8 cellular contexts compared by ENCODE assay signal in the genomic region with DNA sequence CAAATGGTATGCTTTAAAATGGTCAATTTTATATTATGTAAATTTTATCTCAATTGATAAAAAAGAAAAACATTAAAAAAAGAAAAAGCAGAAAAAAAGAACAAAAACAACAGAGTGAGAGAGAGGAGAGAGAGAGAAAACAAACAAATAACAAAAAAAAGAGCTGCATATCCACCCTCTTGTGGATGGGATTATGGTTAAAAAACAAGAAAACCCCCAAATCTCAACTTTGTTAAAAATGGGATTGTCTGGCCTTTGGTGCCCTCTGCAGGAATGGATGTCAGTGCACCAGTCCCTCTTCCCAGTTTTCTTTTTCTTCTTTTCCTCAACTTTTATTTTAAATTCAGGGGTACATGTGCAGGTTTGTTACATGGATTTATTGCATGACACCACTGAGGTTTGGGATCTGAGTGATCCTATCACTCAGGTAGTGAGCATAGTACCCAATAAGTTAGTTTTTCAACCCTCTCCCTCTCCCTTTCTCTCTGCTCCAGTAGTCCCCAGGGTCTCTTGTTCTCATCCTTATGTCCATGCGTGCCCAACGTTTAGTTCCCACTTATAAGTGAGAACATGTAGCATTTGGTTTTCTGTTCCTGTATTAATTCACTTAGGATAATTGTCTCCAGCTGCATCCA. TPM values are rescaled to one million over a fixed set of nuclear protein-coding genes. Genes with fewer than 3 reads are reported as not detected.
DNase-seq lines count a peak whose midpoint lies in the region; ATAC-seq and TF ChIP-seq lines count a peak whose summit lies in the region.

No MANE protein-coding gene starts in this region.

- peak; percentile 54 for DNase-seq in activated CD8-positive, alpha-beta memory T cell treated with anti-CD3 and anti-CD28 coated beads for 24 hours
- no peak for DNase-seq in activated CD8-positive, alpha-beta memory T cell treated with anti-CD3 and anti-CD28 coated beads, Interleukin-2, amount 50 U/mL, for 4 hours
- peak; percentile 20 to 28 for DNase-seq in activated CD4-positive, alpha-beta T cell treated with anti-CD3 and anti-CD28 coated beads for 4 hours
- DNase-seq in fibroblast of the conjunctiva (ENCODE audit: low read depth) = peak; percentile 27
- DNase-seq in prostate gland (ENCODE audit: low spot score) = no peak

- WGBS in prostate gland = 35% methylated on average over 2 of the region's 2 CpGs

- H3K27ac ChIP-seq in prostate gland = no peak overlapping the region

- H3K4me3 ChIP-seq in Loucy (ENCODE audit: low read length, poor library complexity, severe bottlenecking) (no peak overlapping the region), prostate gland (no peak overlapping the region)

- TF ChIP-seq POLR2A in prostate gland (IDR thresholded peaks at IDR 0.05) = no peak

- no peaks in the 10 kb centered on the region for H3F3A ChIP-seq in Loucy (ENCODE audit: low read depth)

- H4K20me1 ChIP-seq in Loucy (ENCODE audit: insufficient read depth, low read length, poor library complexity, severe bottlenecking) = no peaks in the 10 kb centered on the region

- no peaks in the 10 kb centered on the region for H3K36me3 ChIP-seq in Loucy (ENCODE audit: insufficient read depth, low read length)
- no peaks in the 10 kb centered on the region for H3K36me3 ChIP-seq in prostate gland

- no peak for ATAC-seq in GM18858 (IDR thresholded peaks at IDR 0.05; ENCODE audit: unreplicated experiment)
- no peak for ATAC-seq in GM21786 (IDR thresholded peaks at IDR 0.05; ENCODE audit: unreplicated experiment)

- H3K4me1 ChIP-seq in Loucy (ENCODE audit: insufficient read depth, low read length, poor library complexity, severe bottlenecking) (peaks cover 22% of the 10 kb centered on the region), prostate gland (replicated peaks) (no peaks in the 10 kb centered on the region)

- H3K27me3 ChIP-seq in Loucy (ENCODE audit: insufficient read depth, low read length, poor library complexity, severe bottlenecking) = no peaks in the 10 kb centered on the region
- H3K27me3 ChIP-seq in prostate gland (replicated peaks; ENCODE audit: insufficient read depth) = peaks cover 3% of the 10 kb centered on the region

- no peaks in the 10 kb centered on the region for H3K9me3 ChIP-seq in Loucy (ENCODE audit: insufficient read depth, low read depth, low read length)
- H3K9me3 ChIP-seq in prostate gland = no peaks in the 10 kb centered on the region

- H3K9ac ChIP-seq in Loucy (ENCODE audit: low read depth, low read length, poor library complexity, severe bottlenecking) = no peak overlapping the region

- no peaks in the 10 kb centered on the region for H3K9me2 ChIP-seq in Loucy (replicated peaks; ENCODE audit: low read depth, low read length)

- H3K4me2 ChIP-seq in Loucy (ENCODE audit: low read depth, low read length, poor library complexity, severe bottlenecking) = no peak overlapping the region

- intact Hi-C loops in prostate gland (cut with DNase I) = no loop called here

- H3K79me2 ChIP-seq in Loucy (ENCODE audit: insufficient read depth, low read length) = no peaks in the 10 kb centered on the region

- TF ChIP-seq CTCF in Loucy (conservative IDR thresholded peaks at IDR 0.05; ENCODE audit: low read length) (peak; percentile 90), prostate gland (IDR thresholded peaks at IDR 0.05) (peak; percentile 36 to 58 (median 48))

- no peak overlapping the region for H2AFZ ChIP-seq in Loucy (ENCODE audit: low read length)

RNA-seq across cellular contexts. Expression of a gene that starts 28.1 kb away (rescaled TPM):
- total RNA-seq in prostate gland = 100 to 1,000 TPM in 1 of 2 donors, 10 to 100 TPM in 1; 83.7 to 130 TPM

Comparison
In these comparisons a context has a peak if more than half of its experiments do, and no peak if none do; other contexts are left out.
1. DNase-seq: peak in activated CD8-positive, alpha-beta memory T cell treated with anti-CD3 and anti-CD28 coated beads for 24 hours (single experiment), activated CD4-positive, alpha-beta T cell treated with anti-CD3 and anti-CD28 coated beads for 4 hours (2 of 2) and fibroblast of the conjunctiva (single experiment); none in activated CD8-positive, alpha-beta memory T cell treated with anti-CD3 and anti-CD28 coated beads, Interleukin-2, amount 50 U/mL, for 4 hours (single experiment) and prostate gland (single experiment).